In genomic region chr11:17760102-17761029, GRCh38 we compare ENCODE assay signal across 8 cellular contexts. TPM values are rescaled to one million over a fixed set of nuclear protein-coding genes. Genes with fewer than 3 reads are reported as not detected.
DNase-seq lines count a peak whose midpoint lies in the region; TF ChIP-seq lines count a peak whose summit lies in the region.

No MANE protein-coding gene starts in this region.

- no peak overlapping the region for H3K4me3 Mint-ChIP-seq in activated CD4-positive, alpha-beta memory T cell treated with anti-CD3 and anti-CD28 coated beads, Interleukin-2, amount 10 ng/mL, durations not matched to agents 7 days and 5 days

- no peaks in the 10 kb centered on the region for H3K36me3 ChIP-seq in H7 (replicated peaks; ENCODE audit: control insufficient read depth, insufficient read depth, low read length)
- no peaks in the 10 kb centered on the region for H3K36me3 ChIP-seq in left ventricle myocardium inferior

- H3K27me3 ChIP-seq in H7 (ENCODE audit: control insufficient read depth, insufficient read depth, low read length) = peaks cover 2% of the 10 kb centered on the region; the same call in 1 of the 2 replicates
- H3K27me3 ChIP-seq in left ventricle myocardium inferior (ENCODE audit: low read depth) = peaks cover 12% of the 10 kb centered on the region

- H3K4me1 Mint-ChIP-seq in activated CD4-positive, alpha-beta memory T cell treated with anti-CD3 and anti-CD28 coated beads, Interleukin-2, amount 10 ng/mL, durations not matched to agents 7 days and 5 days = peaks cover 2% of the 10 kb centered on the region

- POLR2A ChIA-PET in activated CD4-positive, alpha-beta memory T cell treated with anti-CD3 and anti-CD28 coated beads, Interleukin-2, amount 10 ng/mL, durations not matched to agents 7 days and 5 days (lab: Charles Lee) = no interaction called here

- H3K9me3 ChIP-seq in left ventricle myocardium inferior (replicated peaks) = peaks cover 12% of the 10 kb centered on the region

- peak; percentile 69 for TF ChIP-seq CTCF in left ventricle myocardium inferior (IDR thresholded peaks at IDR 0.05; ENCODE audit: borderline replicate concordance)

- peaks cover 4% of the 10 kb centered on the region for H3K27me3 Mint-ChIP-seq in activated CD4-positive, alpha-beta memory T cell treated with anti-CD3 and anti-CD28 coated beads, Interleukin-2, amount 10 ng/mL, durations not matched to agents 7 days and 5 days

- no peak overlapping the region for H3K27ac ChIP-seq in left ventricle myocardium inferior (replicated peaks)

- no peaks in the 10 kb centered on the region for H3K9me3 Mint-ChIP-seq in activated CD4-positive, alpha-beta memory T cell treated with anti-CD3 and anti-CD28 coated beads, Interleukin-2, amount 10 ng/mL, durations not matched to agents 7 days and 5 days

- intact Hi-C loops in left ventricle myocardium inferior (cut with micrococcal nuclease) = loop anchor here (10.0 kb wide), 1 partner anchor 214 kb away; no protein-coding TSS in a partner anchor

- DNase-seq in activated CD8-positive, alpha-beta memory T cell treated with anti-CD3 and anti-CD28 coated beads, Interleukin-2, amount 50 U/mL, for 48 hours = peak; percentile 61
- no peak for DNase-seq in activated CD8-positive, alpha-beta memory T cell treated with anti-CD3 and anti-CD28 coated beads, Interleukin-2, amount 50 U/mL, for 4 hours
- peak; percentile 94 for DNase-seq in H7
- DNase-seq in NCI-H146 (lab: John Stamatoyannopoulos, UW) = peak; percentile 65
- DNase-seq in activated CD4-positive, alpha-beta memory T cell treated with anti-CD3 and anti-CD28 coated beads, Interleukin-2, amount 10 ng/mL, durations not matched to agents 7 days and 5 days = peak; percentile 25
- DNase-seq in left ventricle myocardium inferior = peak; percentile 51
- peak; percentile 45 for DNase-seq in stimulated activated CD8-positive, alpha-beta memory T cell treated with anti-CD3 and anti-CD28 coated beads, Interleukin-4, amount 100 ng/mL, for 48 hours
- no peak for DNase-seq in foreskin melanocyte

- no peak overlapping the region for H3K4me3 ChIP-seq in H7 (ENCODE audit: insufficient read depth, low read depth, low read length)
- no peak overlapping the region for H3K4me3 ChIP-seq in left ventricle myocardium inferior

- H3K36me3 Mint-ChIP-seq in activated CD4-positive, alpha-beta memory T cell treated with anti-CD3 and anti-CD28 coated beads, Interleukin-2, amount 10 ng/mL, durations not matched to agents 7 days and 5 days (ENCODE audit: low read depth) = no peaks in the 10 kb centered on the region

- H3K27ac Mint-ChIP-seq in activated CD4-positive, alpha-beta memory T cell treated with anti-CD3 and anti-CD28 coated beads, Interleukin-2, amount 10 ng/mL, durations not matched to agents 7 days and 5 days = no peak overlapping the region

- H3K4me1 ChIP-seq in left ventricle myocardium inferior = peaks cover 7% of the 10 kb centered on the region

- CTCF ChIA-PET in activated CD4-positive, alpha-beta memory T cell treated with anti-CD3 and anti-CD28 coated beads, Interleukin-2, amount 10 ng/mL, durations not matched to agents 7 days and 5 days (lab: Charles Lee) = interaction anchor here (0.9 to 2.0 kb wide), 3 partner anchors 30 to 219 kb away, joined by 4 to 8 read pairs (median 6); no protein-coding TSS in a partner anchor

RNA-seq across cellular contexts. Expression of gene KCNC1, which starts 25.8 kb away (rescaled TPM):
- not detected in 2 replicates for total RNA-seq in H7 (2014; rRNA removed; shearing (Covaris generic))
- not detected for total RNA-seq in activated CD4-positive, alpha-beta memory T cell treated with anti-CD3 and anti-CD28 coated beads, Interleukin-2, amount 10 ng/mL, durations not matched to agents 7 days and 5 days
- total RNA-seq in left ventricle myocardium inferior = not detected

RNA-seq across cellular contexts. Expression of gene MYOD1, which starts 41.0 kb away (rescaled TPM):
- not detected in 2 replicates for total RNA-seq in H7 (2014; rRNA removed; shearing (Covaris generic))
- total RNA-seq in activated CD4-positive, alpha-beta memory T cell treated with anti-CD3 and anti-CD28 coated beads, Interleukin-2, amount 10 ng/mL, durations not matched to agents 7 days and 5 days = not detected
- not detected for total RNA-seq in left ventricle myocardium inferior

Comparison
In these comparisons a context has a peak if more than half of its experiments do, and no peak if none do; other contexts are left out.
1. DNase-seq: peak in activated CD8-positive, alpha-beta memory T cell treated with anti-CD3 and anti-CD28 coated beads, Interleukin-2, amount 50 U/mL, for 48 hours (single experiment), H7 (single experiment), NCI-H146 (single experiment), activated CD4-positive, alpha-beta memory T cell treated with anti-CD3 and anti-CD28 coated beads, Interleukin-2, amount 10 ng/mL, durations not matched to agents 7 days and 5 days (single experiment), left ventricle myocardium inferior (single experiment) and stimulated activated CD8-positive, alpha-beta memory T cell treated with anti-CD3 and anti-CD28 coated beads, Interleukin-4, amount 100 ng/mL, for 48 hours (single experiment); none in activated CD8-positive, alpha-beta memory T cell treated with anti-CD3 and anti-CD28 coated beads, Interleukin-2, amount 50 U/mL, for 4 hours (single experiment) and foreskin melanocyte (single experiment).